3 cellular contexts compared by ENCODE assay signal in the genomic region with DNA sequence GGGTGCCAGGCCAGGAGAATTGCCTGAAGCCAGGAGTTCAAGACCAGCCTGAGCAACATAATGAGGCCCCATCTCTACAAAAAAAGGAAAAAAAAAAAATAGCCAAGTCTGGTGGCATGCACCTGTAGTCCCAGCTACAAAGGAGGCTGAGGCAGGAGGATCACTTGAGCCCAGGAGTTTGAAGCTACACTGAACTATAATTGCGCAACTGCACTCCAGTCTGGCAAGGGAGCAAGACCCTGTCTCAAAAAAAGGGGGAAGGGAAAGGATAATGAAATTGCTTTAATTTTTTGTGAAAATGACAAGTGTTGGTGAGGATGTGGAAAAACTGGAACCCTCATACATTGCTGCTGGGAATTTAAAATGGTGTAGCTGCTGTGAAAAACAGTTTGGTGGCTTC.
TF ChIP-seq lines count a peak whose summit lies in the region.

No MANE protein-coding gene starts in this region.

TF ChIP-seq in A549, 52 proteins besides CTCF, POLR2A, EP300 and RAD21:
- TF ChIP-seq CHD4 (IDR thresholded peaks at IDR 0.05; ENCODE audit: borderline replicate concordance) (no peak), CEBPB (IDR thresholded peaks at IDR 0.05) (peak; percentile 70 to 83; a peak in 3 of 4 replicates), NPAS2 (CRISPR knock-in tag; IDR thresholded peaks at IDR 0.05; ENCODE audit: borderline replicate concordance) (no peak)
- TF ChIP-seq, protein P1, sequence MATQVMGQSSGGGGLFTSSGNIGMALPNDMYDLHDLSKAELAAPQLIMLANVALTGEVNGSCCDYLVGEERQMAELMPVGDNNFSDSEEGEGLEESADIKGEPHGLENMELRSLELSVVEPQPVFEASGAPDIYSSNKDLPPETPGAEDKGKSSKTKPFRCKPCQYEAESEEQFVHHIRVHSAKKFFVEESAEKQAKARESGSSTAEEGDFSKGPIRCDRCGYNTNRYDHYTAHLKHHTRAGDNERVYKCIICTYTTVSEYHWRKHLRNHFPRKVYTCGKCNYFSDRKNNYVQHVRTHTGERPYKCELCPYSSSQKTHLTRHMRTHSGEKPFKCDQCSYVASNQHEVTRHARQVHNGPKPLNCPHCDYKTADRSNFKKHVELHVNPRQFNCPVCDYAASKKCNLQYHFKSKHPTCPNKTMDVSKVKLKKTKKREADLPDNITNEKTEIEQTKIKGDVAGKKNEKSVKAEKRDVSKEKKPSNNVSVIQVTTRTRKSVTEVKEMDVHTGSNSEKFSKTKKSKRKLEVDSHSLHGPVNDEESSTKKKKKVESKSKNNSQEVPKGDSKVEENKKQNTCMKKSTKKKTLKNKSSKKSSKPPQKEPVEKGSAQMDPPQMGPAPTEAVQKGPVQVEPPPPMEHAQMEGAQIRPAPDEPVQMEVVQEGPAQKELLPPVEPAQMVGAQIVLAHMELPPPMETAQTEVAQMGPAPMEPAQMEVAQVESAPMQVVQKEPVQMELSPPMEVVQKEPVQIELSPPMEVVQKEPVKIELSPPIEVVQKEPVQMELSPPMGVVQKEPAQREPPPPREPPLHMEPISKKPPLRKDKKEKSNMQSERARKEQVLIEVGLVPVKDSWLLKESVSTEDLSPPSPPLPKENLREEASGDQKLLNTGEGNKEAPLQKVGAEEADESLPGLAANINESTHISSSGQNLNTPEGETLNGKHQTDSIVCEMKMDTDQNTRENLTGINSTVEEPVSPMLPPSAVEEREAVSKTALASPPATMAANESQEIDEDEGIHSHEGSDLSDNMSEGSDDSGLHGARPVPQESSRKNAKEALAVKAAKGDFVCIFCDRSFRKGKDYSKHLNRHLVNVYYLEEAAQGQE (IDR thresholded peaks at IDR 0.05) = no peak
- TF ChIP-seq, protein P2, sequence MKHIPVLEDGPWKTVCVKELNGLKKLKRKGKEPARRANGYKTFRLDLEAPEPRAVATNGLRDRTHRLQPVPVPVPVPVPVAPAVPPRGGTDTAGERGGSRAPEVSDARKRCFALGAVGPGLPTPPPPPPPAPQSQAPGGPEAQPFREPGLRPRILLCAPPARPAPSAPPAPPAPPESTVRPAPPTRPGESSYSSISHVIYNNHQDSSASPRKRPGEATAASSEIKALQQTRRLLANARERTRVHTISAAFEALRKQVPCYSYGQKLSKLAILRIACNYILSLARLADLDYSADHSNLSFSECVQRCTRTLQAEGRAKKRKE (CRISPR knock-in tag; IDR thresholded peaks at IDR 0.05; ENCODE audit: low read depth) = no peak

TF ChIP-seq in Ishikawa, 13 proteins besides CTCF, POLR2A, EP300 and RAD21:
- TF ChIP-seq, protein P1 (IDR thresholded peaks at IDR 0.05; ENCODE audit: low read depth) = no peak
- TF ChIP-seq, protein P3, sequence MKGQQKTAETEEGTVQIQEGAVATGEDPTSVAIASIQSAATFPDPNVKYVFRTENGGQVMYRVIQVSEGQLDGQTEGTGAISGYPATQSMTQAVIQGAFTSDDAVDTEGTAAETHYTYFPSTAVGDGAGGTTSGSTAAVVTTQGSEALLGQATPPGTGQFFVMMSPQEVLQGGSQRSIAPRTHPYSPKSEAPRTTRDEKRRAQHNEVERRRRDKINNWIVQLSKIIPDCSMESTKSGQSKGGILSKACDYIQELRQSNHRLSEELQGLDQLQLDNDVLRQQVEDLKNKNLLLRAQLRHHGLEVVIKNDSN (IDR thresholded peaks at IDR 0.05) = no peak
- TF ChIP-seq, protein P4, sequence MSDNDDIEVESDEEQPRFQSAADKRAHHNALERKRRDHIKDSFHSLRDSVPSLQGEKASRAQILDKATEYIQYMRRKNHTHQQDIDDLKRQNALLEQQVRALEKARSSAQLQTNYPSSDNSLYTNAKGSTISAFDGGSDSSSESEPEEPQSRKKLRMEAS (IDR thresholded peaks at IDR 0.05) = no peak
- TF ChIP-seq ZBTB7A (IDR thresholded peaks at IDR 0.05; ENCODE audit: low read depth) (no peak), CEBPB (IDR thresholded peaks at IDR 0.05) (peak; percentile 69), YY1 (IDR thresholded peaks at IDR 0.05; ENCODE audit: low read depth) (no peak)

TF ChIP-seq in K562, 482 proteins besides CTCF, POLR2A, EP300 and RAD21:
- TF ChIP-seq DDX20 (tag; IDR thresholded peaks at IDR 0.05; ENCODE audit: low read depth) = no peak
- TF ChIP-seq, protein P5, sequence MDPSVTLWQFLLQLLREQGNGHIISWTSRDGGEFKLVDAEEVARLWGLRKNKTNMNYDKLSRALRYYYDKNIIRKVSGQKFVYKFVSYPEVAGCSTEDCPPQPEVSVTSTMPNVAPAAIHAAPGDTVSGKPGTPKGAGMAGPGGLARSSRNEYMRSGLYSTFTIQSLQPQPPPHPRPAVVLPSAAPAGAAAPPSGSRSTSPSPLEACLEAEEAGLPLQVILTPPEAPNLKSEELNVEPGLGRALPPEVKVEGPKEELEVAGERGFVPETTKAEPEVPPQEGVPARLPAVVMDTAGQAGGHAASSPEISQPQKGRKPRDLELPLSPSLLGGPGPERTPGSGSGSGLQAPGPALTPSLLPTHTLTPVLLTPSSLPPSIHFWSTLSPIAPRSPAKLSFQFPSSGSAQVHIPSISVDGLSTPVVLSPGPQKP (CRISPR knock-in tag; IDR thresholded peaks at IDR 0.05) = no peak
- TF ChIP-seq, protein P6, sequence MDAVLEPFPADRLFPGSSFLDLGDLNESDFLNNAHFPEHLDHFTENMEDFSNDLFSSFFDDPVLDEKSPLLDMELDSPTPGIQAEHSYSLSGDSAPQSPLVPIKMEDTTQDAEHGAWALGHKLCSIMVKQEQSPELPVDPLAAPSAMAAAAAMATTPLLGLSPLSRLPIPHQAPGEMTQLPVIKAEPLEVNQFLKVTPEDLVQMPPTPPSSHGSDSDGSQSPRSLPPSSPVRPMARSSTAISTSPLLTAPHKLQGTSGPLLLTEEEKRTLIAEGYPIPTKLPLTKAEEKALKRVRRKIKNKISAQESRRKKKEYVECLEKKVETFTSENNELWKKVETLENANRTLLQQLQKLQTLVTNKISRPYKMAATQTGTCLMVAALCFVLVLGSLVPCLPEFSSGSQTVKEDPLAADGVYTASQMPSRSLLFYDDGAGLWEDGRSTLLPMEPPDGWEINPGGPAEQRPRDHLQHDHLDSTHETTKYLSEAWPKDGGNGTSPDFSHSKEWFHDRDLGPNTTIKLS (IDR thresholded peaks at IDR 0.05; ENCODE audit: borderline replicate concordance, low read depth) = no peak
- TF ChIP-seq CEBPG (CRISPR knock-in tag; IDR thresholded peaks at IDR 0.05) = no peak; the same call in 1 of the 2 replicates
- peak in 1 of 2 experiments; percentile 83; a peak in 2 of 4 replicates for TF ChIP-seq CEBPG (tag; conservative IDR thresholded peaks at IDR 0.05 in 1 of 2, IDR thresholded peaks at IDR 0.05 in 1 of 2)
- no peak for TF ChIP-seq RHOXF2B (CRISPR knock-in tag; conservative IDR thresholded peaks at IDR 0.05)
- TF ChIP-seq, protein P7, sequence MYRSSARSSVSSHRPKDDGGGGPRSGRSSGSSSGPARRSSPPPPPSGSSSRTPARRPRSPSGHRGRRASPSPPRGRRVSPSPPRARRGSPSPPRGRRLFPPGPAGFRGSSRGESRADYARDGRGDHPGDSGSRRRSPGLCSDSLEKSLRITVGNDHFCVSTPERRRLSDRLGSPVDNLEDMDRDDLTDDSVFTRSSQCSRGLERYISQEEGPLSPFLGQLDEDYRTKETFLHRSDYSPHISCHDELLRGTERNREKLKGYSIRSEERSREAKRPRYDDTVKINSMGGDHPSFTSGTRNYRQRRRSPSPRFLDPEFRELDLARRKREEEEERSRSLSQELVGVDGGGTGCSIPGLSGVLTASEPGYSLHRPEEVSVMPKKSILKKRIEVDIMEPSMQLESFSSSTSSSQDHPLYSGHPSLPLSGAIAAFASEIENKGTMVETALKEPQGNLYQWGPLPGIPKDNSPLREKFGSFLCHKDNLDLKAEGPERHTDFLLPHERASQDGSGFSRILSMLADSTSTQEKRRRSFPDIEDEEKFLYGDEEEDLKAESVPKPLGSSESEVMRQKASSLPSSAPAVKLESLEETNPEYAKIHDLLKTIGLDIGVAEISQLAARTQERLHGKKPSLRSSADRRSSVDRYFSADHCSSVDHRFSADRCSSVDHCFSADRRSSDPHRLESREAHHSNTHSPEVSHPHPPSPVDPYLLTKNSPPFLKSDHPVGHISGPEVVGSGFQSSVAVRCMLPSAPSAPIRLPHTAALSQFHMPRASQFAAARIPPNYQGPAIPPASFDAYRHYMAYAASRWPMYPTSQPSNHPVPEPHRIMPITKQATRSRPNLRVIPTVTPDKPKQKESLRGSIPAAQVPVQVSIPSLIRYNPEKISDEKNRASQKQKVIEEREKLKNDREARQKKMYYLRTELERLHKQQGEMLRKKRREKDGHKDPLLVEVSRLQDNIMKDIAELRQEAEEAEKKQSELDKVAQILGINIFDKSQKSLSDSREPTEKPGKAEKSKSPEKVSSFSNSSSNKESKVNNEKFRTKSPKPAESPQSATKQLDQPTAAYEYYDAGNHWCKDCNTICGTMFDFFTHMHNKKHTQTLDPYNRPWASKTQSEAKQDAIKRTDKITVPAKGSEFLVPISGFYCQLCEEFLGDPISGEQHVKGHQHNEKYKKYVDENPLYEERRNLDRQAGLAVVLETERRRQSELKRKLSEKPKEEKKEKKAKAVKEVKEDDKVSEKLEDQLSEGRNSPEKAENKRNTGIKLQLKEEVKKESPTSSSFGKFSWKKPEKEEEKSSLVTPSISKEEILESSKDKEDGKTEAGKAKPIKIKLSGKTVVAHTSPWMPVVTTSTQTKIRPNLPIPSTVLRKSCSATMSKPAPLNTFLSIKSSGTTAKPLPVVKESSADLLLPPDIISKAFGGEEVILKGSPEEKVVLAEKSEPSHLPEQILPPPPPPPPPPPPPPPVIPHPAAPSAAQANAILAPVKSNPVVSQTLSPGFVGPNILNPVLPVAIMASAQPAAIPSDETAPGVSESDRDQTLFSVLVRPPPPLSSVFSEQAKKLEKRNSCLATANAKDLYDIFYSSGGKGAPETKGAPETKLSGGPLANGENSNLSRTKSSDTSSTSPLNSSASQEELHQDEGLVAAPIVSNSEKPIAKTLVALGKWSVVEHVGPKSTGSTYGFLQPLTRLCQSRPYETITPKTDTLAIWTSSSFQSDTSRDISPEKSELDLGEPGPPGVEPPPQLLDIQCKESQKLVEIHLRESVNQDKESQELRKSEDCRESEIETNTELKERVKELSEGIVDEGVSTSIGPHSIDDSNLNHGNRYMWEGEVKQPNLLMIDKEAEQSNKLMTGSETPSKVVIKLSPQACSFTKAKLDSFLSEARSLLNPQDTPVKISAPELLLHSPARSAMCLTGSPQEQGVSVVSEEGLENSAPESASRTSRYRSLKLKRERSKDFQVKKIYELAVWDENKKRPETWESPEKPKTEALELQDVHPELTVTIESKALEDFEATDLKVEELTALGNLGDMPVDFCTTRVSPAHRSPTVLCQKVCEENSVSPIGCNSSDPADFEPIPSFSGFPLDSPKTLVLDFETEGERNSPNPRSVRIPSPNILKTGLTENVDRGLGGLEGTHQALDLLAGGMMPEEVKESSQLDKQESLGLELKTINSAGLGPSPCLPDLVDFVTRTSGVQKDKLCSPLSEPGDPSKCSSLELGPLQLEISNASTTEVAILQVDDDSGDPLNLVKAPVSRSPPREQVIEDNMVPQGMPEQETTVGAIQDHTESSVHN (IDR thresholded peaks at IDR 0.05; ENCODE audit: borderline replicate concordance in 1 of 2, low read depth in 1 of 2) = no peak
- TF ChIP-seq HDAC8 (tag; IDR thresholded peaks at IDR 0.05) = no peak
- no peak for TF ChIP-seq HDAC1 (IDR thresholded peaks at IDR 0.05)
- TF ChIP-seq NRF1 (conservative IDR thresholded peaks at IDR 0.05 in 1 of 2, IDR thresholded peaks at IDR 0.05 in 1 of 2) = no peak
- TF ChIP-seq CEBPB (tag; IDR thresholded peaks at IDR 0.05) = peak; percentile 88
- TF ChIP-seq, protein P8, sequence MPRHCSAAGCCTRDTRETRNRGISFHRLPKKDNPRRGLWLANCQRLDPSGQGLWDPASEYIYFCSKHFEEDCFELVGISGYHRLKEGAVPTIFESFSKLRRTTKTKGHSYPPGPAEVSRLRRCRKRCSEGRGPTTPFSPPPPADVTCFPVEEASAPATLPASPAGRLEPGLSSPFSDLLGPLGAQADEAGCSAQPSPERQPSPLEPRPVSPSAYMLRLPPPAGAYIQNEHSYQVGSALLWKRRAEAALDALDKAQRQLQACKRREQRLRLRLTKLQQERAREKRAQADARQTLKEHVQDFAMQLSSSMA (CRISPR knock-in tag; IDR thresholded peaks at IDR 0.05) = no peak
- no peak for TF ChIP-seq ZNF316 (IDR thresholded peaks at IDR 0.05)
- TF ChIP-seq, protein P9, sequence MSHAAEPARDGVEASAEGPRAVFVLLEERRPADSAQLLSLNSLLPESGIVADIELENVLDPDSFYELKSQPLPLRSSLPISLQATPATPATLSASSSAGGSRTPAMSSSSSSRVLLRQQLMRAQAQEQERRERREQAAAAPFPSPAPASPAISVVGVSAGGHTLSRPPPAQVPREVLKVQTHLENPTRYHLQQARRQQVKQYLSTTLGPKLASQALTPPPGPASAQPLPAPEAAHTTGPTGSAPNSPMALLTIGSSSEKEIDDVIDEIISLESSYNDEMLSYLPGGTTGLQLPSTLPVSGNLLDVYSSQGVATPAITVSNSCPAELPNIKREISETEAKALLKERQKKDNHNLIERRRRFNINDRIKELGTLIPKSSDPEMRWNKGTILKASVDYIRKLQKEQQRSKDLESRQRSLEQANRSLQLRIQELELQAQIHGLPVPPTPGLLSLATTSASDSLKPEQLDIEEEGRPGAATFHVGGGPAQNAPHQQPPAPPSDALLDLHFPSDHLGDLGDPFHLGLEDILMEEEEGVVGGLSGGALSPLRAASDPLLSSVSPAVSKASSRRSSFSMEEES (CRISPR knock-in tag; IDR thresholded peaks at IDR 0.05) = no peak
- TF ChIP-seq NELFE (IDR thresholded peaks at IDR 0.05; ENCODE audit: insufficient read depth, insufficient read length) = no peak
- TF ChIP-seq, protein P10, sequence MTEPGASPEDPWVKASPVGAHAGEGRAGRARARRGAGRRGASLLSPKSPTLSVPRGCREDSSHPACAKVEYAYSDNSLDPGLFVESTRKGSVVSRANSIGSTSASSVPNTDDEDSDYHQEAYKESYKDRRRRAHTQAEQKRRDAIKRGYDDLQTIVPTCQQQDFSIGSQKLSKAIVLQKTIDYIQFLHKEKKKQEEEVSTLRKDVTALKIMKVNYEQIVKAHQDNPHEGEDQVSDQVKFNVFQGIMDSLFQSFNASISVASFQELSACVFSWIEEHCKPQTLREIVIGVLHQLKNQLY (CRISPR knock-in tag; conservative IDR thresholded peaks at IDR 0.05) = no peak
- no peak for TF ChIP-seq ZNF232 (CRISPR knock-in tag; IDR thresholded peaks at IDR 0.05)
- no peak for TF ChIP-seq MEF2D (tag; conservative IDR thresholded peaks at IDR 0.05; ENCODE audit: low read depth)
- TF ChIP-seq ARHGAP35 (IDR thresholded peaks at IDR 0.05; ENCODE audit: partially characterized antibody) = no peak
